ENCODE assay signal across 27 cellular contexts in genomic region chr4:89545315-89545714, GRCh38.
DNase-seq lines count a peak whose midpoint lies in the region; ATAC-seq, FAIRE-seq and TF ChIP-seq lines count a peak whose summit lies in the region.
"Had no signal": no experiment of that assay in that cellular context is flagged by ENCODE, and none has a peak within 500 bp of the region (broad histone marks: within the 10 kb centered on the region; RNA-seq: fewer than 3 reads in every experiment).

No MANE protein-coding gene starts in this region.

- H3K9me2 ChIP-seq in SK-N-SH: no peaks in the 10 kb centered on the region

- intact Hi-C loops in kidney (cut with DNase I): no loop called here

- H3K9me3 ChIP-seq in SK-N-SH (no peaks in the 10 kb centered on the region), kidney (ENCODE audit: control insufficient read depth in 1 of 2, low read length in 2 of 2) (no peaks in the 10 kb centered on the region)
- H3K9me3 ChIP-seq: BE2C had no signal

- no peaks in the 10 kb centered on the region for H3F3A ChIP-seq in SK-N-SH (replicated peaks; ENCODE audit: insufficient read depth)

- TF ChIP-seq RAD21 in SK-N-SH (IDR thresholded peaks at IDR 0.05; ENCODE audit: low read length): no peak

- H3K36me3 Mint-ChIP-seq in activated CD4-positive, alpha-beta T cell treated with anti-CD3 and anti-CD28 coated beads, Interleukin-2, amount 10 ng/mL, durations not matched to agents 7 days and 5 days (ENCODE audit: low read depth): peaks cover 3% of the 10 kb centered on the region
- H3K36me3 Mint-ChIP-seq in activated CD8-positive, alpha-beta T cell treated with anti-CD3 and anti-CD28 coated beads, Interleukin-2, amount 10 ng/mL, durations not matched to agents 7 days and 5 days (ENCODE audit: low read depth): no peaks in the 10 kb centered on the region
- H3K36me3 Mint-ChIP-seq: CD14-positive monocyte; CD4-positive, CD25-positive, alpha-beta regulatory T cell had no signal

- H3K27ac ChIP-seq in SK-N-SH (ENCODE audit: low read depth in 2 of 2, low read length in 1 of 2) (no peak overlapping the region), kidney (ENCODE audit: low read depth in 2 of 2, low read length in 2 of 2) (no peak overlapping the region)
- H3K27ac ChIP-seq: 22Rv1, BLaER1 had no signal

- 38% methylated on average over 1 of the region's 1 CpG for WGBS in SK-N-SH (ENCODE audit: low lambda C conversion rate)

- no peak overlapping the region for H3K4me3 ChIP-seq in SK-N-SH (ENCODE audit: low read depth in 2 of 2, low read length in 1 of 2)
- H3K4me3 ChIP-seq in kidney (ENCODE audit: low read length in 2 of 2): no peak overlapping the region
- H3K4me3 ChIP-seq: BLaER1, GM12878 had no signal

- CTCF ChIA-PET in SK-N-SH (lab: Yijun Ruan, JAX): interaction anchor here (0.8 kb wide), 1 partner anchor 13 kb away, joined by 3 read pairs; no protein-coding TSS in a partner anchor
- CTCF ChIA-PET in activated CD4-positive, alpha-beta T cell treated with anti-CD3 and anti-CD28 coated beads, Interleukin-2, amount 10 ng/mL, durations not matched to agents 7 days and 5 days (lab: Charles Lee): no interaction called here
- CTCF ChIA-PET in activated CD8-positive, alpha-beta T cell treated with anti-CD3 and anti-CD28 coated beads, Interleukin-2, amount 10 ng/mL, durations not matched to agents 7 days and 5 days (lab: Charles Lee): no interaction called here

- FAIRE-seq in A204.1 (lab: Jason Lieb, UNC) (peak; percentile 16), kidney (lab: Jason Lieb, UNC) (peak; percentile 35)
- FAIRE-seq: GM12878, GM12892, GM18507 had no signal

- no peaks in the 10 kb centered on the region for H3K27me3 ChIP-seq in SK-N-SH (ENCODE audit: insufficient read depth)
- H3K27me3 ChIP-seq: BE2C, BLaER1 had no signal

- no peaks in the 10 kb centered on the region for H3K79me2 ChIP-seq in SK-N-SH (ENCODE audit: insufficient read depth)

- ATAC-seq in SK-N-SH treated with all-trans-retinoic acid at 6 μM for 48 hours: no peak
- no peak for ATAC-seq in activated CD8-positive, alpha-beta T cell treated with anti-CD3 and anti-CD28 coated beads, Interleukin-2, amount 10 ng/mL, durations not matched to agents 7 days and 5 days
- ATAC-seq: GM12878 had no signal

- no peak overlapping the region for H3K4me3 Mint-ChIP-seq in activated CD4-positive, alpha-beta T cell treated with anti-CD3 and anti-CD28 coated beads, Interleukin-2, amount 10 ng/mL, durations not matched to agents 7 days and 5 days
- no peak overlapping the region for H3K4me3 Mint-ChIP-seq in activated CD8-positive, alpha-beta T cell treated with anti-CD3 and anti-CD28 coated beads, Interleukin-2, amount 10 ng/mL, durations not matched to agents 7 days and 5 days
- H3K4me3 Mint-ChIP-seq: CD14-positive monocyte; CD4-positive, alpha-beta memory T cell; CD4-positive, CD25-positive, alpha-beta regulatory T cell; CD8-positive, alpha-beta memory T cell had no signal

- no peak overlapping the region for H3K4me2 ChIP-seq in SK-N-SH
- H3K4me2 ChIP-seq: BLaER1 had no signal

- H2AFZ ChIP-seq in SK-N-SH (ENCODE audit: low read depth): no peak overlapping the region

- peaks cover under 1% of the 10 kb centered on the region for H3K4me1 Mint-ChIP-seq in activated CD4-positive, alpha-beta T cell treated with anti-CD3 and anti-CD28 coated beads, Interleukin-2, amount 10 ng/mL, durations not matched to agents 7 days and 5 days
- H3K4me1 Mint-ChIP-seq in activated CD8-positive, alpha-beta T cell treated with anti-CD3 and anti-CD28 coated beads, Interleukin-2, amount 10 ng/mL, durations not matched to agents 7 days and 5 days (ENCODE audit: low read depth): no peaks in the 10 kb centered on the region
- H3K4me1 Mint-ChIP-seq: CD14-positive monocyte; CD4-positive, alpha-beta memory T cell; CD4-positive, CD25-positive, alpha-beta regulatory T cell; CD8-positive, alpha-beta memory T cell had no signal

- DNase-seq in SK-N-SH (no peak), amniotic epithelial cell (ENCODE audit: low read depth) (peak; percentile 14), kidney (no peak)
- no peak for DNase-seq in activated CD4-positive, alpha-beta T cell treated with anti-CD3 and anti-CD28 coated beads, Interleukin-2, amount 10 ng/mL, durations not matched to agents 7 days and 5 days
- no peak for DNase-seq in activated CD8-positive, alpha-beta T cell treated with anti-CD3 and anti-CD28 coated beads, Interleukin-2, amount 10 ng/mL, durations not matched to agents 7 days and 5 days
- DNase-seq: ACHN; BE2C; C1 segment of cervical spinal cord; CD4-positive, alpha-beta memory T cell; CD4-positive, CD25-positive, alpha-beta regulatory T cell; CD8-positive, alpha-beta memory T cell; COR-L47; DMS 273 treated with DMSO at 0.1 percent for 48 hours; DMS153; DMS53; DMS79; DND-41; EL; GDM1 had no signal

- H3K36me3 ChIP-seq in SK-N-SH (replicated peaks in 1 of 2; ENCODE audit: control insufficient read depth in 1 of 2, insufficient read depth in 2 of 2, low read length in 1 of 2): no peaks in the 10 kb centered on the region
- H3K36me3 ChIP-seq in kidney (ENCODE audit: control insufficient read depth in 1 of 2, insufficient read depth in 2 of 2, low read length in 2 of 2): no peaks in the 10 kb centered on the region
- H3K36me3 ChIP-seq: BE2C, BLaER1 had no signal

- H4K20me1 ChIP-seq in SK-N-SH (ENCODE audit: insufficient read depth): no peaks in the 10 kb centered on the region
- H4K20me1 ChIP-seq: BLaER1 had no signal

- no peak for TF ChIP-seq EP300 in SK-N-SH (IDR thresholded peaks at IDR 0.05; ENCODE audit: borderline replicate concordance in 1 of 2, low read depth in 1 of 2, low read length in 1 of 2)

- POLR2A ChIA-PET in SK-N-SH (lab: Yijun Ruan, JAX): no interaction called here
- POLR2A ChIA-PET in activated CD4-positive, alpha-beta T cell treated with anti-CD3 and anti-CD28 coated beads, Interleukin-2, amount 10 ng/mL, durations not matched to agents 7 days and 5 days (lab: Charles Lee): no interaction called here
- POLR2A ChIA-PET in activated CD8-positive, alpha-beta T cell treated with anti-CD3 and anti-CD28 coated beads, Interleukin-2, amount 10 ng/mL, durations not matched to agents 7 days and 5 days (lab: Charles Lee): no interaction called here

- H3K9ac ChIP-seq in SK-N-SH: no peak overlapping the region
- H3K9ac ChIP-seq in kidney (ENCODE audit: low read length in 2 of 2): no peak overlapping the region
- H3K9ac ChIP-seq: BLaER1 had no signal

- no peak overlapping the region for H3K27ac Mint-ChIP-seq in activated CD4-positive, alpha-beta T cell treated with anti-CD3 and anti-CD28 coated beads, Interleukin-2, amount 10 ng/mL, durations not matched to agents 7 days and 5 days
- no peak overlapping the region for H3K27ac Mint-ChIP-seq in activated CD8-positive, alpha-beta T cell treated with anti-CD3 and anti-CD28 coated beads, Interleukin-2, amount 10 ng/mL, durations not matched to agents 7 days and 5 days
- H3K27ac Mint-ChIP-seq: CD14-positive monocyte; CD4-positive, alpha-beta memory T cell; CD4-positive, CD25-positive, alpha-beta regulatory T cell; CD8-positive, alpha-beta memory T cell had no signal

- peaks cover 20% of the 10 kb centered on the region for H3K27me3 Mint-ChIP-seq in activated CD4-positive, alpha-beta T cell treated with anti-CD3 and anti-CD28 coated beads, Interleukin-2, amount 10 ng/mL, durations not matched to agents 7 days and 5 days
- peaks cover 13% of the 10 kb centered on the region for H3K27me3 Mint-ChIP-seq in activated CD8-positive, alpha-beta T cell treated with anti-CD3 and anti-CD28 coated beads, Interleukin-2, amount 10 ng/mL, durations not matched to agents 7 days and 5 days (ENCODE audit: low read depth)

- no peaks in the 10 kb centered on the region for H3K4me1 ChIP-seq in SK-N-SH (ENCODE audit: control insufficient read depth in 1 of 2, insufficient read depth in 2 of 2, low read depth in 1 of 2, low read length in 1 of 2)
- H3K4me1 ChIP-seq in kidney (ENCODE audit: control insufficient read depth in 1 of 2, insufficient read depth in 1 of 2, low read depth in 1 of 2, low read length in 2 of 2): no peaks in the 10 kb centered on the region
- H3K4me1 ChIP-seq: BE2C, BLaER1 had no signal

- peaks cover 22% of the 10 kb centered on the region for H3K9me3 Mint-ChIP-seq in activated CD4-positive, alpha-beta T cell treated with anti-CD3 and anti-CD28 coated beads, Interleukin-2, amount 10 ng/mL, durations not matched to agents 7 days and 5 days
- H3K9me3 Mint-ChIP-seq in activated CD8-positive, alpha-beta T cell treated with anti-CD3 and anti-CD28 coated beads, Interleukin-2, amount 10 ng/mL, durations not matched to agents 7 days and 5 days (ENCODE audit: insufficient read depth): peaks cover 21% of the 10 kb centered on the region

- TF ChIP-seq CTCF in SK-N-SH (IDR thresholded peaks at IDR 0.05) (no peak), kidney (IDR thresholded peaks at IDR 0.05; ENCODE audit: borderline replicate concordance, extremely low read depth, insufficient read depth) (no peak)

TF ChIP-seq in SK-N-SH treated with all-trans-retinoic acid at 6 μM for 48 hours, 23 proteins besides CTCF, POLR2A, EP300 and RAD21:
- TF ChIP-seq ZFP30 (CRISPR knock-in tag; IDR thresholded peaks at IDR 0.05): peak; percentile 53
- no peak for TF ChIP-seq TCF4 (CRISPR knock-in tag; IDR thresholded peaks at IDR 0.05; ENCODE audit: borderline replicate concordance)

TF ChIP-seq in SK-N-SH, 30 proteins besides CTCF, POLR2A, EP300 and RAD21 (continues in another document):
- TF ChIP-seq MEF2A (IDR thresholded peaks at IDR 0.05; ENCODE audit: borderline replicate concordance, low read depth) (no peak), RXRA (IDR thresholded peaks at IDR 0.05; ENCODE audit: borderline replicate concordance, low read depth) (no peak), NFIC (IDR thresholded peaks at IDR 0.05; ENCODE audit: borderline replicate concordance) (no peak), YY1 (IDR thresholded peaks at IDR 0.05; ENCODE audit: low read depth) (no peak), PBX3 (IDR thresholded peaks at IDR 0.05) (no peak), POLR2AphosphoS5 (IDR thresholded peaks at IDR 0.05; ENCODE audit: low read depth, low read length) (no peak), RCOR1 (IDR thresholded peaks at IDR 0.05; ENCODE audit: low read length) (no peak), MXI1 (IDR thresholded peaks at IDR 0.05; ENCODE audit: low read depth, low read length) (no peak), TAF1 (IDR thresholded peaks at IDR 0.05; ENCODE audit: borderline replicate concordance, low read depth, low read length) (no peak)
